In the genomic region with DNA sequence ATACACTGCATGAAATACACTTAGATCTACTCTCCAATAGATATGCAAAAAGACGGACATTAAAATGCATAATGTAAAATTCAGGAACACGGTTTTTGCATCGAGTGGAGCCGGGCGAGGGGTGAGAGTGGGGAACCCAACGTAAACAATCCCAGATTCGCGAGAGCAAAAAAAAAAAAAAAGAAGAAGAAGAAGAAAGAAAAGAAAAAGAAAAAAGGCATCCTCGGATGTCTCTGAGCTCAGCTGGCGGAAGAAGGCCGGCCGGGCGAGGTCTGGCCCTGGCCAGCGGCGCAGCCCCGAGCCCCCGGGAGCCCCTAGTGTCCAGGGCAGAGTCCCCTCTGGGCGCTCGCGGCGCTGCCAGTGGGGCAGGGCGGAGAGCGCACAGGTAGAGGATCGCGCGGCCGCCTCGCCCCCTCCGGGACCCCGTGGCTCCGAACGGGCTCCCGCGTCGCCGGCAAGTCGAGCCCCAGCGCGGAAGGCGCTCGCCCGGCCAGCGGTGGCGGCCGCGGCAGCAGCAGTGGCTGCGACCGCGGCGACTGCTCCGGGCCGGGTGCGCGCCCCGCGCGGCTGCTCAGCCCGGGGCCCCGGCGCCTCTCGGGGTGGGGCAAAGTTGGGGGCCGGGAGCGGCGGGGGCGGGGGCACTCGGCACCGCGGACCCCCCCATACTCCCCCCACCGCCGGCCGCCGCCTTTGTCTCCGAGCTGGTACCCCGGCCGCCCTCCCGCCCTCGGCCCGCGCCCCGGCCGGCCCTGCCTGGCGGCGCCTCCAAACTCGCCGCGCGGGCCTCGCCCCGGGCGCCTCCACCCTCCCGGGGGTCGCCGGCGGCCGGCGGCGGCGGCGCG, we compare ENCODE assay signal across 1 cellular context.
TF ChIP-seq lines count a peak whose summit lies in the region.

No MANE protein-coding gene starts in this region.

TF ChIP-seq in HepG2, 621 proteins besides CTCF, POLR2A, EP300 and RAD21 (continued from another document and continues in another):
- peak; percentile 59; the same call in 1 of the 2 replicates for TF ChIP-seq ZBTB7A (CRISPR knock-in tag; IDR thresholded peaks at IDR 0.05)
- TF ChIP-seq SRSF1 (optimal IDR thresholded peaks at IDR 0.05; ENCODE audit: low read depth, low read length), result peak; percentile 90
- TF ChIP-seq, protein P1, sequence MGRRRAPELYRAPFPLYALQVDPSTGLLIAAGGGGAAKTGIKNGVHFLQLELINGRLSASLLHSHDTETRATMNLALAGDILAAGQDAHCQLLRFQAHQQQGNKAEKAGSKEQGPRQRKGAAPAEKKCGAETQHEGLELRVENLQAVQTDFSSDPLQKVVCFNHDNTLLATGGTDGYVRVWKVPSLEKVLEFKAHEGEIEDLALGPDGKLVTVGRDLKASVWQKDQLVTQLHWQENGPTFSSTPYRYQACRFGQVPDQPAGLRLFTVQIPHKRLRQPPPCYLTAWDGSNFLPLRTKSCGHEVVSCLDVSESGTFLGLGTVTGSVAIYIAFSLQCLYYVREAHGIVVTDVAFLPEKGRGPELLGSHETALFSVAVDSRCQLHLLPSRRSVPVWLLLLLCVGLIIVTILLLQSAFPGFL (CRISPR knock-in tag; IDR thresholded peaks at IDR 0.05), result no peak
- no peak for TF ChIP-seq AGO1 (IDR thresholded peaks at IDR 0.05; ENCODE audit: low read depth, low read length, poor library complexity, severe bottlenecking)
- no peak for TF ChIP-seq ARID2 (CRISPR knock-in tag; IDR thresholded peaks at IDR 0.05; ENCODE audit: borderline replicate concordance)
- TF ChIP-seq RBFOX2 (IDR thresholded peaks at IDR 0.05; ENCODE audit: low read depth, low read length), result peak; percentile 90
- TF ChIP-seq ZNF101 (CRISPR knock-in tag; IDR thresholded peaks at IDR 0.05; ENCODE audit: borderline replicate concordance, low read depth), result 0 out of 2 replicates have a peak, but pooled peaks have one; percentile 41
- no peak for TF ChIP-seq MYNN (CRISPR knock-in tag; IDR thresholded peaks at IDR 0.05; ENCODE audit: low read depth)
- no peak for TF ChIP-seq CHCHD3 (CRISPR knock-in tag; IDR thresholded peaks at IDR 0.05)
- TF ChIP-seq MED1 (CRISPR knock-in tag; IDR thresholded peaks at IDR 0.05), result peak; percentile 37; the same call in 1 of the 2 replicates
- no peak for TF ChIP-seq KLF6 (CRISPR knock-in tag; IDR thresholded peaks at IDR 0.05)
- TF ChIP-seq, protein P2, sequence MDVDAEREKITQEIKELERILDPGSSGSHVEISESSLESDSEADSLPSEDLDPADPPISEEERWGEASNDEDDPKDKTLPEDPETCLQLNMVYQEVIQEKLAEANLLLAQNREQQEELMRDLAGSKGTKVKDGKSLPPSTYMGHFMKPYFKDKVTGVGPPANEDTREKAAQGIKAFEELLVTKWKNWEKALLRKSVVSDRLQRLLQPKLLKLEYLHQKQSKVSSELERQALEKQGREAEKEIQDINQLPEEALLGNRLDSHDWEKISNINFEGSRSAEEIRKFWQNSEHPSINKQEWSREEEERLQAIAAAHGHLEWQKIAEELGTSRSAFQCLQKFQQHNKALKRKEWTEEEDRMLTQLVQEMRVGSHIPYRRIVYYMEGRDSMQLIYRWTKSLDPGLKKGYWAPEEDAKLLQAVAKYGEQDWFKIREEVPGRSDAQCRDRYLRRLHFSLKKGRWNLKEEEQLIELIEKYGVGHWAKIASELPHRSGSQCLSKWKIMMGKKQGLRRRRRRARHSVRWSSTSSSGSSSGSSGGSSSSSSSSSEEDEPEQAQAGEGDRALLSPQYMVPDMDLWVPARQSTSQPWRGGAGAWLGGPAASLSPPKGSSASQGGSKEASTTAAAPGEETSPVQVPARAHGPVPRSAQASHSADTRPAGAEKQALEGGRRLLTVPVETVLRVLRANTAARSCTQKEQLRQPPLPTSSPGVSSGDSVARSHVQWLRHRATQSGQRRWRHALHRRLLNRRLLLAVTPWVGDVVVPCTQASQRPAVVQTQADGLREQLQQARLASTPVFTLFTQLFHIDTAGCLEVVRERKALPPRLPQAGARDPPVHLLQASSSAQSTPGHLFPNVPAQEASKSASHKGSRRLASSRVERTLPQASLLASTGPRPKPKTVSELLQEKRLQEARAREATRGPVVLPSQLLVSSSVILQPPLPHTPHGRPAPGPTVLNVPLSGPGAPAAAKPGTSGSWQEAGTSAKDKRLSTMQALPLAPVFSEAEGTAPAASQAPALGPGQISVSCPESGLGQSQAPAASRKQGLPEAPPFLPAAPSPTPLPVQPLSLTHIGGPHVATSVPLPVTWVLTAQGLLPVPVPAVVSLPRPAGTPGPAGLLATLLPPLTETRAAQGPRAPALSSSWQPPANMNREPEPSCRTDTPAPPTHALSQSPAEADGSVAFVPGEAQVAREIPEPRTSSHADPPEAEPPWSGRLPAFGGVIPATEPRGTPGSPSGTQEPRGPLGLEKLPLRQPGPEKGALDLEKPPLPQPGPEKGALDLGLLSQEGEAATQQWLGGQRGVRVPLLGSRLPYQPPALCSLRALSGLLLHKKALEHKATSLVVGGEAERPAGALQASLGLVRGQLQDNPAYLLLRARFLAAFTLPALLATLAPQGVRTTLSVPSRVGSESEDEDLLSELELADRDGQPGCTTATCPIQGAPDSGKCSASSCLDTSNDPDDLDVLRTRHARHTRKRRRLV (CRISPR knock-in tag; IDR thresholded peaks at IDR 0.05), result 0 out of 2 replicates have a peak, but pooled peaks have one; percentile 56
- TF ChIP-seq, protein P3, sequence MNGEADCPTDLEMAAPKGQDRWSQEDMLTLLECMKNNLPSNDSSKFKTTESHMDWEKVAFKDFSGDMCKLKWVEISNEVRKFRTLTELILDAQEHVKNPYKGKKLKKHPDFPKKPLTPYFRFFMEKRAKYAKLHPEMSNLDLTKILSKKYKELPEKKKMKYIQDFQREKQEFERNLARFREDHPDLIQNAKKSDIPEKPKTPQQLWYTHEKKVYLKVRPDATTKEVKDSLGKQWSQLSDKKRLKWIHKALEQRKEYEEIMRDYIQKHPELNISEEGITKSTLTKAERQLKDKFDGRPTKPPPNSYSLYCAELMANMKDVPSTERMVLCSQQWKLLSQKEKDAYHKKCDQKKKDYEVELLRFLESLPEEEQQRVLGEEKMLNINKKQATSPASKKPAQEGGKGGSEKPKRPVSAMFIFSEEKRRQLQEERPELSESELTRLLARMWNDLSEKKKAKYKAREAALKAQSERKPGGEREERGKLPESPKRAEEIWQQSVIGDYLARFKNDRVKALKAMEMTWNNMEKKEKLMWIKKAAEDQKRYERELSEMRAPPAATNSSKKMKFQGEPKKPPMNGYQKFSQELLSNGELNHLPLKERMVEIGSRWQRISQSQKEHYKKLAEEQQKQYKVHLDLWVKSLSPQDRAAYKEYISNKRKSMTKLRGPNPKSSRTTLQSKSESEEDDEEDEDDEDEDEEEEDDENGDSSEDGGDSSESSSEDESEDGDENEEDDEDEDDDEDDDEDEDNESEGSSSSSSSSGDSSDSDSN (CRISPR knock-in tag; IDR thresholded peaks at IDR 0.05), result peak; percentile 90
- TF ChIP-seq ZNF569 (CRISPR knock-in tag; IDR thresholded peaks at IDR 0.05; ENCODE audit: borderline replicate concordance), result no peak
- no peak for TF ChIP-seq ZNF138 (CRISPR knock-in tag; IDR thresholded peaks at IDR 0.05; ENCODE audit: low read depth)
- no peak for TF ChIP-seq ZNF644 (CRISPR knock-in tag; IDR thresholded peaks at IDR 0.05; ENCODE audit: low read depth)
- peak; percentile 66 for TF ChIP-seq ZFX (CRISPR knock-in tag; IDR thresholded peaks at IDR 0.05; ENCODE audit: low read depth)
- TF ChIP-seq KAT8 (CRISPR knock-in tag; IDR thresholded peaks at IDR 0.05), result 0 out of 2 replicates have a peak, but pooled peaks have one; percentile 29
- 0 out of 2 replicates have a peak, but pooled peaks have one; percentile 23 for TF ChIP-seq SRY (CRISPR knock-in tag; IDR thresholded peaks at IDR 0.05)
- TF ChIP-seq ARNTL (CRISPR knock-in tag; IDR thresholded peaks at IDR 0.05), result 0 out of 2 replicates have a peak, but pooled peaks have one; percentile 36
- TF ChIP-seq ZBTB14 (CRISPR knock-in tag; IDR thresholded peaks at IDR 0.05), result peak; percentile 71
- TF ChIP-seq MYC (CRISPR knock-in tag; IDR thresholded peaks at IDR 0.05; ENCODE audit: borderline replicate concordance), result peak; percentile 37; the same call in 1 of the 2 replicates
- TF ChIP-seq PHF8 (CRISPR knock-in tag; IDR thresholded peaks at IDR 0.05), result peak; percentile 75
- TF ChIP-seq ATF3 (CRISPR knock-in tag; IDR thresholded peaks at IDR 0.05), result no peak
- peak; percentile 32; the same call in 1 of the 2 replicates for TF ChIP-seq ZNF773 (CRISPR knock-in tag; IDR thresholded peaks at IDR 0.05; ENCODE audit: borderline replicate concordance)
- peak; percentile 38; the same call in 1 of the 2 replicates for TF ChIP-seq HDAC1 (CRISPR knock-in tag; IDR thresholded peaks at IDR 0.05)
- no peak for TF ChIP-seq RORA (CRISPR knock-in tag; IDR thresholded peaks at IDR 0.05)
- TF ChIP-seq ZNF549 (CRISPR knock-in tag; IDR thresholded peaks at IDR 0.05), result no peak
- TF ChIP-seq, protein P4, sequence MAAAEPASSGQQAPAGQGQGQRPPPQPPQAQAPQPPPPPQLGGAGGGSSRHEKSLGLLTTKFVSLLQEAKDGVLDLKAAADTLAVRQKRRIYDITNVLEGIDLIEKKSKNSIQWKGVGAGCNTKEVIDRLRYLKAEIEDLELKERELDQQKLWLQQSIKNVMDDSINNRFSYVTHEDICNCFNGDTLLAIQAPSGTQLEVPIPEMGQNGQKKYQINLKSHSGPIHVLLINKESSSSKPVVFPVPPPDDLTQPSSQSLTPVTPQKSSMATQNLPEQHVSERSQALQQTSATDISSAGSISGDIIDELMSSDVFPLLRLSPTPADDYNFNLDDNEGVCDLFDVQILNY (CRISPR knock-in tag; conservative IDR thresholded peaks at IDR 0.05), result 0 out of 2 replicates have a peak, but pooled peaks have one; percentile 24
- TF ChIP-seq TGIF2 (CRISPR knock-in tag; IDR thresholded peaks at IDR 0.05), result peak; percentile 35; the same call in 1 of the 2 replicates
- TF ChIP-seq FOXO1 (CRISPR knock-in tag; IDR thresholded peaks at IDR 0.05), result 0 out of 2 replicates have a peak, but pooled peaks have one; percentile 18
- TF ChIP-seq MAZ (IDR thresholded peaks at IDR 0.05; ENCODE audit: borderline replicate concordance, low read depth, low read length), result peak; percentile 58; the same call in 1 of the 2 replicates
- TF ChIP-seq MAZ (CRISPR knock-in tag; IDR thresholded peaks at IDR 0.05; ENCODE audit: low read depth), result peak; percentile 50; the same call in 1 of the 2 replicates
- peak; percentile 69; the same call in 1 of the 2 replicates for TF ChIP-seq HNRNPL (IDR thresholded peaks at IDR 0.05; ENCODE audit: low read depth, low read length)
- no peak for TF ChIP-seq ZNF24 (IDR thresholded peaks at IDR 0.05)
- no peak for TF ChIP-seq ZC3H4 (CRISPR knock-in tag; IDR thresholded peaks at IDR 0.05; ENCODE audit: borderline replicate concordance)
- 0 out of 2 replicates have a peak, but pooled peaks have one; percentile 2 for TF ChIP-seq TOPORS (CRISPR knock-in tag; IDR thresholded peaks at IDR 0.05)
- TF ChIP-seq PTBP1 (IDR thresholded peaks at IDR 0.05; ENCODE audit: low read depth, low read length, poor library complexity, severe bottlenecking), result peak; percentile 92
- TF ChIP-seq HOMEZ (CRISPR knock-in tag; IDR thresholded peaks at IDR 0.05; ENCODE audit: low read depth), result no peak
- no peak for TF ChIP-seq RARG (CRISPR knock-in tag; IDR thresholded peaks at IDR 0.05; ENCODE audit: low read depth)
- TF ChIP-seq ZBTB26 (CRISPR knock-in tag; IDR thresholded peaks at IDR 0.05; ENCODE audit: borderline replicate concordance), result 0 out of 2 replicates have a peak, but pooled peaks have one; percentile 33
- TF ChIP-seq AGO2 (optimal IDR thresholded peaks at IDR 0.05; ENCODE audit: low read depth, low read length), result no peak
- no peak for TF ChIP-seq MBD4 (IDR thresholded peaks at IDR 0.05; ENCODE audit: borderline replicate concordance, low read length)
- peak; percentile 64 for TF ChIP-seq ZNF768 (CRISPR knock-in tag; IDR thresholded peaks at IDR 0.05)
- TF ChIP-seq POLR2G (IDR thresholded peaks at IDR 0.05; ENCODE audit: low read depth, low read length), result peak; percentile 63
- TF ChIP-seq KMT2A (CRISPR knock-in tag; IDR thresholded peaks at IDR 0.05), result peak; percentile 72; the same call in 1 of the 2 replicates
- no peak for TF ChIP-seq IRX3 (CRISPR knock-in tag; IDR thresholded peaks at IDR 0.05; ENCODE audit: borderline replicate concordance, low read depth)
- peak; percentile 80 for TF ChIP-seq KAT7 (CRISPR knock-in tag; IDR thresholded peaks at IDR 0.05; ENCODE audit: borderline replicate concordance)
- no peak for TF ChIP-seq ZNF558 (CRISPR knock-in tag; IDR thresholded peaks at IDR 0.05; ENCODE audit: borderline replicate concordance)
- 0 out of 2 replicates have a peak, but pooled peaks have one; percentile 33 for TF ChIP-seq ZNF564 (CRISPR knock-in tag; IDR thresholded peaks at IDR 0.05)
